In the genomic region with DNA sequence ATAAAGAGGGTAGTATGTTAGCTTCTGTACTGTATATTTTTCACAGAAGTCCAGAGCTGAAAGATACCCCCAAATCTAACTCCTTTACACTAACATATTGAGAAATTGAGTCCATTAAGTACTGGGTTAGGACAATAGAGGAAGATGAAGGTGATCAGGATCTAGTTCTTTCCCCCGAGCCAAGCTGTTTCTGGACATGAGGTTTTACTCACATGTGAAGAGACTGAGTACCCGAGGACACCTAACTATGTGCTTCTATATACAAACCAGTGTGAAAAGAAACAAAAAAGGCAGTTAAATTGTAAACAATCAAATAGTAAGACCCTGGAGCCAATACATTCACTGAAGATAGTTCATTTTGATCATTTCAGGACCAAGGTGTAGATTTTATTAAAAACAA, we compare ENCODE assay signal across 1 cellular context.
TF ChIP-seq lines count a peak whose summit lies in the region.

No MANE protein-coding gene starts in this region.

TF ChIP-seq in GM23338, 12 proteins besides CTCF, POLR2A, EP300 and RAD21:
- TF ChIP-seq POLR2AphosphoS5 (IDR thresholded peaks at IDR 0.05; ENCODE audit: low read depth) (no peak), EZH2 (IDR thresholded peaks at IDR 0.05; ENCODE audit: low read depth, unreplicated experiment) (no peak)
- TF ChIP-seq, protein P1, sequence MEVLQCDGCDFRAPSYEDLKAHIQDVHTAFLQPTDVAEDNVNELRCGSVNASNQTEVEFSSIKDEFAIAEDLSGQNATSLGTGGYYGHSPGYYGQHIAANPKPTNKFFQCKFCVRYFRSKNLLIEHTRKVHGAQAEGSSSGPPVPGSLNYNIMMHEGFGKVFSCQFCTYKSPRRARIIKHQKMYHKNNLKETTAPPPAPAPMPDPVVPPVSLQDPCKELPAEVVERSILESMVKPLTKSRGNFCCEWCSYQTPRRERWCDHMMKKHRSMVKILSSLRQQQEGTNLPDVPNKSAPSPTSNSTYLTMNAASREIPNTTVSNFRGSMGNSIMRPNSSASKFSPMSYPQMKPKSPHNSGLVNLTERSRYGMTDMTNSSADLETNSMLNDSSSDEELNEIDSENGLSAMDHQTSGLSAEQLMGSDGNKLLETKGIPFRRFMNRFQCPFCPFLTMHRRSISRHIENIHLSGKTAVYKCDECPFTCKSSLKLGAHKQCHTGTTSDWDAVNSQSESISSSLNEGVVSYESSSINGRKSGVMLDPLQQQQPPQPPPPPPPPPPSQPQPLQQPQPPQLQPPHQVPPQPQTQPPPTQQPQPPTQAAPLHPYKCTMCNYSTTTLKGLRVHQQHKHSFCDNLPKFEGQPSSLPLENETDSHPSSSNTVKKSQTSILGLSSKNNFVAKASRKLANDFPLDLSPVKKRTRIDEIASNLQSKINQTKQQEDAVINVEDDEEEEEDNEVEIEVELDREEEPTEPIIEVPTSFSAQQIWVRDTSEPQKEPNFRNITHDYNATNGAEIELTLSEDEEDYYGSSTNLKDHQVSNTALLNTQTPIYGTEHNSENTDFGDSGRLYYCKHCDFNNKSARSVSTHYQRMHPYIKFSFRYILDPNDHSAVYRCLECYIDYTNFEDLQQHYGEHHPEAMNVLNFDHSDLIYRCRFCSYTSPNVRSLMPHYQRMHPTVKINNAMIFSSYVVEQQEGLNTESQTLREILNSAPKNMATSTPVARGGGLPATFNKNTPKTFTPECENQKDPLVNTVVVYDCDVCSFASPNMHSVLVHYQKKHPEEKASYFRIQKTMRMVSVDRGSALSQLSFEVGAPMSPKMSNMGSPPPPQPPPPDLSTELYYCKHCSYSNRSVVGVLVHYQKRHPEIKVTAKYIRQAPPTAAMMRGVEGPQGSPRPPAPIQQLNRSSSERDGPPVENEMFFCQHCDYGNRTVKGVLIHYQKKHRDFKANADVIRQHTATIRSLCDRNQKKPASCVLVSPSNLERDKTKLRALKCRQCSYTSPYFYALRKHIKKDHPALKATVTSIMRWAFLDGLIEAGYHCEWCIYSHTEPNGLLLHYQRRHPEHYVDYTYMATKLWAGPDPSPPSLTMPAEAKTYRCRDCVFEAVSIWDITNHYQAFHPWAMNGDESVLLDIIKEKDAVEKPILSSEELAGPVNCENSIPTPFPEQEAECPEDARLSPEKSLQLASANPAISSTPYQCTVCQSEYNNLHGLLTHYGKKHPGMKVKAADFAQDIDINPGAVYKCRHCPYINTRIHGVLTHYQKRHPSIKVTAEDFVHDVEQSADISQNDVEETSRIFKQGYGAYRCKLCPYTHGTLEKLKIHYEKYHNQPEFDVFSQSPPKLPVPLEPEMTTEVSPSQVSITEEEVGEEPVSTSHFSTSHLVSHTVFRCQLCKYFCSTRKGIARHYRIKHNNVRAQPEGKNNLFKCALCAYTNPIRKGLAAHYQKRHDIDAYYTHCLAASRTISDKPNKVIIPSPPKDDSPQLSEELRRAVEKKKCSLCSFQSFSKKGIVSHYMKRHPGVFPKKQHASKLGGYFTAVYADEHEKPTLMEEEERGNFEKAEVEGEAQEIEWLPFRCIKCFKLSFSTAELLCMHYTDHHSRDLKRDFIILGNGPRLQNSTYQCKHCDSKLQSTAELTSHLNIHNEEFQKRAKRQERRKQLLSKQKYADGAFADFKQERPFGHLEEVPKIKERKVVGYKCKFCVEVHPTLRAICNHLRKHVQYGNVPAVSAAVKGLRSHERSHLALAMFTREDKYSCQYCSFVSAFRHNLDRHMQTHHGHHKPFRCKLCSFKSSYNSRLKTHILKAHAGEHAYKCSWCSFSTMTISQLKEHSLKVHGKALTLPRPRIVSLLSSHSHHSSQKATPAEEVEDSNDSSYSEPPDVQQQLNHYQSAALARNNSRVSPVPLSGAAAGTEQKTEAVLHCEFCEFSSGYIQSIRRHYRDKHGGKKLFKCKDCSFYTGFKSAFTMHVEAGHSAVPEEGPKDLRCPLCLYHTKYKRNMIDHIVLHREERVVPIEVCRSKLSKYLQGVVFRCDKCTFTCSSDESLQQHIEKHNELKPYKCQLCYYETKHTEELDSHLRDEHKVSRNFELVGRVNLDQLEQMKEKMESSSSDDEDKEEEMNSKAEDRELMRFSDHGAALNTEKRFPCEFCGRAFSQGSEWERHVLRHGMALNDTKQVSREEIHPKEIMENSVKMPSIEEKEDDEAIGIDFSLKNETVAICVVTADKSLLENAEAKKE (CRISPR knock-in tag; IDR thresholded peaks at IDR 0.05): no peak
